Comparison of ENCODE assay signal across 20 cellular contexts in genomic region chr11:63849691-63850090, GRCh38. TPM values are rescaled to one million over a fixed set of nuclear protein-coding genes. Genes with fewer than 3 reads are reported as not detected.
A peak's percentile ranks its signal among the peaks of the same experiment; 100 is the strongest.
DNase-seq lines count a peak whose midpoint lies in the region; ATAC-seq and TF ChIP-seq lines count a peak whose summit lies in the region.
"Had no signal": no experiment of that assay in that cellular context is flagged by ENCODE, and none has a peak within 500 bp of the region (broad histone marks: within the 10 kb centered on the region; RNA-seq: fewer than 3 reads in every experiment).

No MANE protein-coding gene starts in this region.

- H3K79me2 ChIP-seq in Loucy (ENCODE audit: insufficient read depth, low read length): peaks cover 88% of the 10 kb centered on the region

- H2AFZ ChIP-seq in Loucy (ENCODE audit: low read length): no peak overlapping the region

- no peak for ATAC-seq in activated T-cell treated with anti-CD3 and anti-CD28 coated beads, Interleukin-2, amount 50 U/mL, for 72 hours (replicated peaks in 1 of 2)
- ATAC-seq in activated T-cell treated with anti-CD3 and anti-CD28 coated beads, Interleukin-2, amount 50 U/mL, for 4 hours: no peak
- ATAC-seq in stimulated activated effector memory CD8-positive, alpha-beta T cell treated with anti-CD3 and anti-CD28 coated beads, Interleukin-12 subunit alpha, Interleukin-12 subunit beta, amount 100 ng/mL, for 72 hours: no peak
- no peak for ATAC-seq in upper lobe of right lung
- ATAC-seq: foreskin keratinocyte, left lung had no signal

- H3K4me3 ChIP-seq in Loucy (ENCODE audit: low read length, poor library complexity, severe bottlenecking): no peak overlapping the region
- H3K4me3 ChIP-seq in dorsolateral prefrontal cortex: peak overlapping the region in 1 of 59 donors; percentile 4
- no peak overlapping the region for H3K4me3 ChIP-seq in upper lobe of right lung
- H3K4me3 ChIP-seq: left lung, suprapubic skin had no signal

- peaks cover 37% of the 10 kb centered on the region for H4K20me1 ChIP-seq in Loucy (ENCODE audit: insufficient read depth, low read length, poor library complexity, severe bottlenecking)

- no peaks in the 10 kb centered on the region for H3K27me3 Mint-ChIP-seq in activated T-cell treated with anti-CD3 and anti-CD28 coated beads, Interleukin-2, amount 50 U/mL, for 72 hours (ENCODE audit: low read depth)
- no peaks in the 10 kb centered on the region for H3K27me3 Mint-ChIP-seq in activated T-cell treated with anti-CD3 and anti-CD28 coated beads, Interleukin-2, amount 50 U/mL, for 4 hours (ENCODE audit: low read depth)
- H3K27me3 Mint-ChIP-seq: progenitor cell of endocrine pancreas had no signal

- H3K36me3 ChIP-seq in Loucy (ENCODE audit: insufficient read depth, low read length): no peaks in the 10 kb centered on the region; the same call in 1 of the 2 replicates
- H3K36me3 ChIP-seq in upper lobe of right lung: peaks cover 3% of the 10 kb centered on the region

- TF ChIP-seq CTCF in Loucy (conservative IDR thresholded peaks at IDR 0.05; ENCODE audit: low read length): no peak
- no peak for TF ChIP-seq CTCF in dorsolateral prefrontal cortex (IDR thresholded peaks at IDR 0.05 in 54 of 56, conservative IDR thresholded peaks at IDR 0.05 in 2 of 56; ENCODE audit: low read depth in 1 of 56, partially characterized antibody in 56 of 56)
- no peak for TF ChIP-seq CTCF in upper lobe of right lung (IDR thresholded peaks at IDR 0.05)

- H3K9me2 ChIP-seq in Loucy (replicated peaks; ENCODE audit: low read depth, low read length): no peaks in the 10 kb centered on the region

- H3K9ac ChIP-seq in Loucy (ENCODE audit: low read depth, low read length, poor library complexity, severe bottlenecking): no peak overlapping the region

- intact Hi-C loops in dorsolateral prefrontal cortex (cut with DNase I) (no loop called here), upper lobe of right lung (cut with DNase I) (no loop called here)

- peak overlapping the region; percentile 27 for H3K27ac Mint-ChIP-seq in activated T-cell treated with anti-CD3 and anti-CD28 coated beads, Interleukin-2, amount 50 U/mL, for 72 hours
- peak overlapping the region; percentile 58 for H3K27ac Mint-ChIP-seq in stimulated activated effector memory CD8-positive, alpha-beta T cell treated with anti-CD3 and anti-CD28 coated beads, Interleukin-12 subunit alpha, Interleukin-12 subunit beta, amount 100 ng/mL, for 72 hours

- H3K27ac ChIP-seq in dorsolateral prefrontal cortex (peak overlapping the region in 52 of 59 donors; percentile 16 to 84 (median 62)), upper lobe of right lung (no peak overlapping the region)
- H3K27ac ChIP-seq: foreskin keratinocyte, left lung, RWPE1, suprapubic skin had no signal

- no peak overlapping the region for H3K4me3 Mint-ChIP-seq in activated T-cell treated with anti-CD3 and anti-CD28 coated beads, Interleukin-2, amount 50 U/mL, for 72 hours
- no peak overlapping the region for H3K4me3 Mint-ChIP-seq in activated T-cell treated with anti-CD3 and anti-CD28 coated beads, Interleukin-2, amount 50 U/mL, for 4 hours
- H3K4me3 Mint-ChIP-seq in stimulated activated effector memory CD8-positive, alpha-beta T cell treated with anti-CD3 and anti-CD28 coated beads, Interleukin-12 subunit alpha, Interleukin-12 subunit beta, amount 100 ng/mL, for 72 hours: no peak overlapping the region
- H3K4me3 Mint-ChIP-seq: CD14-positive monocyte had no signal

- peaks cover 0 to 7% of the 10 kb centered on the region in 2 donors for H3K36me3 Mint-ChIP-seq in activated T-cell treated with anti-CD3 and anti-CD28 coated beads, Interleukin-2, amount 50 U/mL, for 72 hours (ENCODE audit: insufficient read depth in 2 of 2)
- H3K36me3 Mint-ChIP-seq in activated T-cell treated with anti-CD3 and anti-CD28 coated beads, Interleukin-2, amount 50 U/mL, for 4 hours (ENCODE audit: insufficient read depth): peaks cover 10% of the 10 kb centered on the region
- H3K36me3 Mint-ChIP-seq in stimulated activated effector memory CD8-positive, alpha-beta T cell treated with anti-CD3 and anti-CD28 coated beads, Interleukin-12 subunit alpha, Interleukin-12 subunit beta, amount 100 ng/mL, for 72 hours: peaks cover 64% of the 10 kb centered on the region

- H3K27me3 ChIP-seq in Loucy (ENCODE audit: insufficient read depth, low read length, poor library complexity, severe bottlenecking) (no peaks in the 10 kb centered on the region), dorsolateral prefrontal cortex (no peaks in the 10 kb centered on the region), upper lobe of right lung (no peaks in the 10 kb centered on the region)
- H3K27me3 ChIP-seq: foreskin keratinocyte, left lung, suprapubic skin had no signal

- peaks cover 68% of the 10 kb centered on the region for H3K4me1 Mint-ChIP-seq in activated T-cell treated with anti-CD3 and anti-CD28 coated beads, Interleukin-2, amount 50 U/mL, for 72 hours (ENCODE audit: low read depth)
- H3K4me1 Mint-ChIP-seq in activated T-cell treated with anti-CD3 and anti-CD28 coated beads, Interleukin-2, amount 50 U/mL, for 4 hours (ENCODE audit: low read depth): peaks cover 71% of the 10 kb centered on the region
- H3K4me1 Mint-ChIP-seq in stimulated activated effector memory CD8-positive, alpha-beta T cell treated with anti-CD3 and anti-CD28 coated beads, Interleukin-12 subunit alpha, Interleukin-12 subunit beta, amount 100 ng/mL, for 72 hours: peaks cover 55% of the 10 kb centered on the region

- H3F3A ChIP-seq in Loucy (ENCODE audit: low read depth): no peaks in the 10 kb centered on the region

- H3K4me1 ChIP-seq in Loucy (ENCODE audit: insufficient read depth, low read length, poor library complexity, severe bottlenecking): peaks cover 37% of the 10 kb centered on the region
- H3K4me1 ChIP-seq in upper lobe of right lung: peaks cover 35% of the 10 kb centered on the region

- H3K9me3 ChIP-seq in Loucy (ENCODE audit: insufficient read depth, low read depth, low read length): no peaks in the 10 kb centered on the region
- no peaks in the 10 kb centered on the region for H3K9me3 ChIP-seq in upper lobe of right lung
- H3K9me3 ChIP-seq: left lung, suprapubic skin had no signal

- H3K4me2 ChIP-seq in Loucy (ENCODE audit: low read depth, low read length, poor library complexity, severe bottlenecking): peak overlapping the region; percentile 7

- no peaks in the 10 kb centered on the region for H3K9me3 Mint-ChIP-seq in activated T-cell treated with anti-CD3 and anti-CD28 coated beads, Interleukin-2, amount 50 U/mL, for 72 hours
- no peaks in the 10 kb centered on the region for H3K9me3 Mint-ChIP-seq in activated T-cell treated with anti-CD3 and anti-CD28 coated beads, Interleukin-2, amount 50 U/mL, for 4 hours
- no peaks in the 10 kb centered on the region for H3K9me3 Mint-ChIP-seq in stimulated activated effector memory CD8-positive, alpha-beta T cell treated with anti-CD3 and anti-CD28 coated beads, Interleukin-12 subunit alpha, Interleukin-12 subunit beta, amount 100 ng/mL, for 72 hours

- no peak for DNase-seq in activated T-cell treated with anti-CD3 and anti-CD28 coated beads, Interleukin-2, amount 50 U/mL, for 72 hours
- no peak for DNase-seq in activated T-cell treated with anti-CD3 and anti-CD28 coated beads, Interleukin-2, amount 50 U/mL, for 4 hours
- DNase-seq in dorsolateral prefrontal cortex: no peak
- no peak for DNase-seq in stimulated activated effector memory CD8-positive, alpha-beta T cell treated with anti-CD3 and anti-CD28 coated beads, Interleukin-12 subunit alpha, Interleukin-12 subunit beta, amount 100 ng/mL, for 72 hours (ENCODE audit: low spot score in 2 of 2)
- DNase-seq in upper lobe of right lung: no peak
- no peak for DNase-seq in NCI-H2107 treated with DMSO at 0.1 percent for 48 hours (lab: John Stamatoyannopoulos, UW; ENCODE audit: unreplicated experiment)
- DNase-seq in GF-D8 (lab: John Stamatoyannopoulos, UW): no peak
- DNase-seq: DMS53, foreskin keratinocyte, GDM1, HCEC 1CT, KBM-7, left lung, midbrain, MV-4-11 had no signal

RNA-seq across cellular contexts. Expression of gene MARK2, which starts 10.8 kb away (rescaled TPM):
- total RNA-seq in activated T-cell treated with anti-CD3 and anti-CD28 coated beads, Interleukin-2, amount 50 U/mL, for 72 hours: 10 to 100 TPM; 29.0 to 30.0 TPM
- total RNA-seq in activated T-cell treated with anti-CD3 and anti-CD28 coated beads, Interleukin-2, amount 50 U/mL, for 4 hours: 10 to 100 TPM; 32.6 to 33.6 (median 33.4) TPM
- total RNA-seq in dorsolateral prefrontal cortex (10 to 100 TPM; 47.0 to 75.5 (median 57.9) TPM), upper lobe of right lung (40.7 TPM)

RNA-seq across cellular contexts. Expression of gene SPINDOC, which starts 36.4 kb away (rescaled TPM):
- total RNA-seq in activated T-cell treated with anti-CD3 and anti-CD28 coated beads, Interleukin-2, amount 50 U/mL, for 72 hours: 10 to 100 TPM; 21.9 to 26.7 TPM
- 10 to 100 TPM; 24.0 to 28.9 (median 24.5) TPM for total RNA-seq in activated T-cell treated with anti-CD3 and anti-CD28 coated beads, Interleukin-2, amount 50 U/mL, for 4 hours
- total RNA-seq in dorsolateral prefrontal cortex (10 to 100 TPM; 19.8 to 60.5 (median 27.7) TPM), upper lobe of right lung (20.3 TPM)
